2 cellular contexts compared by ENCODE assay signal in genomic region chr19:31439270-31439573, GRCh38.
TF ChIP-seq lines count a peak whose summit lies in the region.

No MANE protein-coding gene starts in this region.

TF ChIP-seq in GM23338, 12 proteins besides CTCF, POLR2A, EP300 and RAD21 (continued from another document):
- TF ChIP-seq ZNF462 (CRISPR knock-in tag; IDR thresholded peaks at IDR 0.05), result no peak
- TF ChIP-seq POLR2AphosphoS5 (IDR thresholded peaks at IDR 0.05; ENCODE audit: low read depth), result no peak
- no peak for TF ChIP-seq NANOG (IDR thresholded peaks at IDR 0.05; ENCODE audit: borderline replicate concordance)
- no peak for TF ChIP-seq ZNF331 (CRISPR knock-in tag; IDR thresholded peaks at IDR 0.05; ENCODE audit: low read depth)
- TF ChIP-seq EZH2 (IDR thresholded peaks at IDR 0.05; ENCODE audit: low read depth, unreplicated experiment), result no peak
- TF ChIP-seq ZNF114 (CRISPR knock-in tag; IDR thresholded peaks at IDR 0.05), result no peak
- no peak for TF ChIP-seq ETS1 (IDR thresholded peaks at IDR 0.05)
- no peak for TF ChIP-seq REST (IDR thresholded peaks at IDR 0.05; ENCODE audit: unreplicated experiment)
- no peak for TF ChIP-seq STAT1 (IDR thresholded peaks at IDR 0.05; ENCODE audit: unreplicated experiment)
- TF ChIP-seq JUNB (IDR thresholded peaks at IDR 0.05; ENCODE audit: unreplicated experiment), result no peak

TF ChIP-seq in H1, 55 proteins besides CTCF, POLR2A, EP300 and RAD21 (continued from another document):
- TF ChIP-seq ASH2L (IDR thresholded peaks at IDR 0.05; ENCODE audit: low read length) (no peak), SP2 (IDR thresholded peaks at IDR 0.05; ENCODE audit: low read length) (no peak), SP1 (IDR thresholded peaks at IDR 0.05; ENCODE audit: low read depth, low read length) (no peak), CHD1 (IDR thresholded peaks at IDR 0.05; ENCODE audit: low read depth, low read length) (no peak), CBX5 (IDR thresholded peaks at IDR 0.05; ENCODE audit: low read depth, low read length) (no peak), JUN (IDR thresholded peaks at IDR 0.05; ENCODE audit: low read depth, low read length) (no peak), POLR2AphosphoS5 (IDR thresholded peaks at IDR 0.05; ENCODE audit: low read depth, low read length) (no peak), SIRT6 (IDR thresholded peaks at IDR 0.05; ENCODE audit: low read length) (no peak), TBP (IDR thresholded peaks at IDR 0.05; ENCODE audit: low read depth, low read length) (no peak), CHD2 (IDR thresholded peaks at IDR 0.05; ENCODE audit: low read length) (no peak), NANOG (IDR thresholded peaks at IDR 0.05; ENCODE audit: insufficient read depth, low read depth, low read length, poor library complexity, severe bottlenecking) (no peak), ZNF274 (IDR thresholded peaks at IDR 0.05; ENCODE audit: borderline replicate concordance, extremely low read depth, low read length) (no peak), TAF7 (optimal IDR thresholded peaks at IDR 0.05; ENCODE audit: borderline replicate concordance, low read depth, low read length) (no peak)
